7 cellular contexts compared by ENCODE assay signal in the genomic region with DNA sequence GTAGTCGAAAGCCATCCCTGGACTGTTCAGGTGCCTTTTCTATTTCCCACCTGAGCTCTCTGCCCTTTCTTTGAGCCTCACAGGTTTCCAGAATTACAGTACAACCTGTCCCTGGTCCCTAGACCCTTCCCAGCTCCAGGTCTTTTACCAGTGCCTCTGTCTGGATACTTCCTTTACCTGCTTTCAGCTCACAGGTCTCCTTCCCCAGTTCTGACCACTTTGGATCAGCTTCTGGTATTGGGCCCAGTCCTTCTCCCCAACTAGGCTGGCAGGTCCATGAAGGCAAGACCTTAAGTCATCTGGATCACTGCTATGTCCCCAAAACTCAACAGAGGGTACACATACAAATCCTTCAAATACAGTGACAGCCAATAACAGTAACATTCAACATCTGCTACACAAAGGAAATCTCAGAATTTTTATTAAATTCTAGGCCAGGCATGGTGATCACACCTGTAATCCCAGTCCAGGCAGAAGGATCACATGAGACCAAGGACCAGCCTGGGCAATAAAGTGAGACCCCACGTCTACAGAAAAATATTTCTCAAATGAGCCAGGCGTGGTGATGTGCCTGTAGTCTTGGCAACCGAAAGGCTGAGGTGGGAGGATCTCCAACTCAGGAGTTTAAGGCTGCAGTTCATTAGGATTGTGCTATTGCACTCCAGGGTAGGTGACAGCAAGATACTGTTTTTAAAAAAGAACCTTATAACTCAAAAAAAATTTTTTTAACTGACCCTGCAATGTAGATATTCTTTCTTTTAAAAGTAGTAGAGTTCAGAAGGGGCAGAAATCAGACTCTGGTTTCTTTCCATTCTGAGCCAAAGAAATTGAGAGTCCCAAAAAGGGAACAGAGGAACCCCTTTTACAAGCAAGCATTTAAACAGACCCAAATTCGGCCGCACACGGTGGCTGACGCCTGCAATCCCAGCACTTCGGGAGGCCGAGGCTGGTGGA. TPM values are rescaled to one million over a fixed set of nuclear protein-coding genes. Genes with fewer than 3 reads are reported as not detected.
DNase-seq lines count a peak whose midpoint lies in the region; TF ChIP-seq lines count a peak whose summit lies in the region.

No MANE protein-coding gene starts in this region.

- no peak for TF ChIP-seq CTCF in WI38 (IDR thresholded peaks at IDR 0.05; ENCODE audit: low read depth, low read length)
- TF ChIP-seq CTCF in hepatocyte (IDR thresholded peaks at IDR 0.05; ENCODE audit: poor library complexity), result no peak

- peak overlapping the region; percentile 95 for H3K4me2 ChIP-seq in hepatocyte

- DNase-seq in HAP-1 (ENCODE audit: low spot score in 2 of 2) (no peak), hepatocyte (ENCODE audit: low spot score) (no peak), NCI-H1105 treated with DMSO at 0.1 percent for 48 hours (lab: John Stamatoyannopoulos, UW) (no peak)
- DNase-seq in activated CD4-positive, CD25-positive, alpha-beta regulatory T cell treated with anti-CD3 and anti-CD28 coated beads, Interleukin-2, amount 50 U/mL, for 72 hours, result no peak
- no peak for DNase-seq in stimulated activated CD4-positive, alpha-beta T cell treated with anti-CD3 and anti-CD28 coated beads, Interleukin-4, amount 100 ng/mL, for 24 hours

- WGBS in hepatocyte (ENCODE audit: low lambda C conversion rate, missing lambda C conversion rate), result 70% methylated on average over 10 of the region's 10 CpGs

- no peaks in the 10 kb centered on the region for H3K9me2 ChIP-seq in hepatocyte (replicated peaks; ENCODE audit: insufficient read depth)

- H3K4me1 ChIP-seq in HAP-1 (peaks cover 17% of the 10 kb centered on the region), hepatocyte (ENCODE audit: insufficient read depth) (peaks cover 18% of the 10 kb centered on the region)

- H3K27ac ChIP-seq in hepatocyte, result peak overlapping the region; percentile 89
- H3K27ac ChIP-seq in skin epidermis, result peak overlapping the region in 16 of 21 experiments; percentile 16 to 98 (median 93)

- H3K36me3 ChIP-seq in HAP-1 (replicated peaks) (peaks cover 40% of the 10 kb centered on the region), hepatocyte (replicated peaks; ENCODE audit: insufficient read depth, low read depth) (peaks cover 5% of the 10 kb centered on the region)

- H3K4me3 ChIP-seq in HAP-1 (peak overlapping the region; percentile 100), WI38 (ENCODE audit: low read depth, low read length) (peak overlapping the region; percentile 76), hepatocyte (peak overlapping the region; percentile 79), skin epidermis (peak overlapping the region; percentile 61 to 99 (median 88))

- H4K20me1 ChIP-seq in hepatocyte (ENCODE audit: insufficient read depth, poor library complexity, severe bottlenecking), result peaks cover 18% of the 10 kb centered on the region

- H3K79me2 ChIP-seq in hepatocyte, result peaks cover 28% of the 10 kb centered on the region

- H3K9me3 ChIP-seq in HAP-1 (0 out of 2 replicates have a peak, but pooled peaks cover 4% of the 10 kb centered on the region), hepatocyte (ENCODE audit: low read depth) (no peaks in the 10 kb centered on the region)

- H2AFZ ChIP-seq in hepatocyte, result no peak overlapping the region

- no peaks in the 10 kb centered on the region for H3K27me3 ChIP-seq in HAP-1 (ENCODE audit: low read depth)
- no peaks in the 10 kb centered on the region for H3K27me3 ChIP-seq in hepatocyte

- in situ Hi-C loops in HAP-1 (cut with MboI; ENCODE audit: low sequenced_read_pairs), result no loop called here

RNA-seq across cellular contexts. Expression of a gene that starts 1.3 kb away (rescaled TPM):
- 63.8 and 115 TPM in 2 replicates for total RNA-seq in hepatocyte
- 409 and 411 TPM in 2 replicates for polyA plus RNA-seq in hepatocyte

RNA-seq across cellular contexts. Expression of a gene that starts 11.0 kb away (rescaled TPM):
- 63.7 and 71.6 TPM in 2 replicates for total RNA-seq in hepatocyte
- polyA plus RNA-seq in hepatocyte, result 184 and 213 TPM in 2 replicates

RNA-seq across cellular contexts. Expression of a gene that starts 21.9 kb away (rescaled TPM):
- 17.7 and 25.3 TPM in 2 replicates for total RNA-seq in hepatocyte
- 34.0 and 44.0 TPM in 2 replicates for polyA plus RNA-seq in hepatocyte

RNA-seq across cellular contexts. Expression of a gene that starts 27.8 kb away (rescaled TPM):
- 72.9 and 95.8 TPM in 2 replicates for total RNA-seq in hepatocyte
- 1,034 and 1,087 TPM in 2 replicates for polyA plus RNA-seq in hepatocyte

RNA-seq across cellular contexts. Expression of a gene that starts 43.2 kb away (rescaled TPM):
- total RNA-seq in hepatocyte, result 18.9 and 21.4 TPM in 2 replicates
- 27.9 and 38.6 TPM in 2 replicates for polyA plus RNA-seq in hepatocyte
